Comparison of ENCODE assay signal across 17 cellular contexts in genomic region chr10:1162481-1163203, GRCh38.
A peak's percentile ranks its signal among the peaks of the same experiment; 100 is the strongest.
DNase-seq lines count a peak whose midpoint lies in the region; ATAC-seq, FAIRE-seq and TF ChIP-seq lines count a peak whose summit lies in the region.
"Had no signal": no experiment of that assay in that cellular context is flagged by ENCODE, and none has a peak within 500 bp of the region (broad histone marks: within the 10 kb centered on the region; RNA-seq: fewer than 3 reads in every experiment).

No MANE protein-coding gene starts in this region.

- no peak overlapping the region for H3K4me3 ChIP-seq in A549
- H3K4me3 ChIP-seq in GM23338, result no peak overlapping the region
- no peak overlapping the region for H3K4me3 ChIP-seq in small intestine (ENCODE audit: low read depth in 1 of 2, low read length in 2 of 2)
- H3K4me3 ChIP-seq in PC-3 (ENCODE audit: low read length), result no peak overlapping the region
- H3K4me3 ChIP-seq in CD4-positive, alpha-beta memory T cell (ENCODE audit: low read length in 2 of 2), result no peak overlapping the region
- H3K4me3 ChIP-seq: BLaER1 had no signal

- FAIRE-seq in A549 (lab: Jason Lieb, UNC) (no peak), small intestine (lab: Jason Lieb, UNC) (no peak)

- CTCF ChIA-PET in A549 (lab: Yijun Ruan, JAX), result interaction anchor here (1.2 kb wide), 1 partner anchor 19 kb away, joined by 4 read pairs; no protein-coding TSS in a partner anchor
- CTCF ChIA-PET in PC-3 (lab: Charles Lee), result interaction anchor here (0.6 kb wide), 1 partner anchor 260 kb away, joined by 6 read pairs; no protein-coding TSS in a partner anchor
- CTCF ChIA-PET in CD4-positive, alpha-beta memory T cell (lab: Charles Lee; ENCODE audit: partially characterized antibody), result no interaction called here

- H3K4me2 ChIP-seq in A549 (no peak overlapping the region), GM23338 (no peak overlapping the region), PC-3 (ENCODE audit: low read length) (no peak overlapping the region)
- H3K4me2 ChIP-seq: BLaER1 had no signal

- H3F3A ChIP-seq in GM23338 (replicated peaks; ENCODE audit: low read depth) (no peaks in the 10 kb centered on the region; the same call in 1 of the 2 replicates), PC-3 (ENCODE audit: low read length, unreplicated experiment) (no peaks in the 10 kb centered on the region)

- intact Hi-C loops in PC-3 (cut with micrococcal nuclease), result no loop called here
- intact Hi-C loops in CD4-positive, alpha-beta memory T cell (cut with micrococcal nuclease), result no loop called here

- TF ChIP-seq POLR2A in A549 (IDR thresholded peaks at IDR 0.05; ENCODE audit: low read length), result no peak

- H3K4me1 ChIP-seq in A549, result no peaks in the 10 kb centered on the region
- no peaks in the 10 kb centered on the region for H3K4me1 ChIP-seq in GM23338 (ENCODE audit: insufficient read depth)
- no peaks in the 10 kb centered on the region for H3K4me1 ChIP-seq in small intestine (ENCODE audit: control insufficient read depth in 2 of 2, insufficient read depth in 1 of 2, low read depth in 1 of 2, low read length in 1 of 2)
- no peaks in the 10 kb centered on the region for H3K4me1 ChIP-seq in PC-3 (ENCODE audit: insufficient read depth, low read length)
- no peaks in the 10 kb centered on the region for H3K4me1 ChIP-seq in CD4-positive, alpha-beta memory T cell (ENCODE audit: insufficient read depth, low read length)
- H3K4me1 ChIP-seq: BLaER1 had no signal

- H4K20me1 ChIP-seq in GM23338 (replicated peaks; ENCODE audit: insufficient read depth), result no peaks in the 10 kb centered on the region
- no peaks in the 10 kb centered on the region for H4K20me1 ChIP-seq in PC-3 (ENCODE audit: low read length)
- H4K20me1 ChIP-seq: BLaER1 had no signal

- TF ChIP-seq EP300 in A549 (IDR thresholded peaks at IDR 0.05), result no peak

- DNase-seq in A549 (ENCODE audit: low read depth in 1 of 2, low spot score in 1 of 2) (no peak), GM23338 (ENCODE audit: low spot score) (no peak), left lobe of liver (ENCODE audit: low spot score) (peak; percentile 29), small intestine (peak; percentile 39), NCI-H2107 treated with DMSO at 0.1 percent for 48 hours (lab: John Stamatoyannopoulos, UW; ENCODE audit: unreplicated experiment) (no peak), PC-3 (no peak)
- no peak for DNase-seq in CD4-positive, alpha-beta memory T cell
- DNase-seq: GOT3; HFFc6; KG1; NCI-H1048; NCI-H2107; NCI-H345; NCI-H69; NK-92 treated with Interleukin-12 subunit alpha and Interleukin-12 subunit beta, amount 100 ng/mL, for 24 hours; OCI-M1 had no signal

- no peak for TF ChIP-seq RAD21 in A549 (conservative IDR thresholded peaks at IDR 0.05 in 1 of 2, IDR thresholded peaks at IDR 0.05 in 1 of 2)

- TF ChIP-seq CTCF in A549 (IDR thresholded peaks at IDR 0.05), result no peak
- no peak for TF ChIP-seq CTCF in GM23338 (conservative IDR thresholded peaks at IDR 0.05; ENCODE audit: low read depth in 2 of 2)
- no peak for TF ChIP-seq CTCF in PC-3 (conservative IDR thresholded peaks at IDR 0.05; ENCODE audit: low read depth, low read length)

- H3K79me2 ChIP-seq in GM23338 (replicated peaks; ENCODE audit: insufficient read depth), result no peaks in the 10 kb centered on the region
- H3K79me2 ChIP-seq in PC-3 (ENCODE audit: low read length), result no peaks in the 10 kb centered on the region

- no peaks in the 10 kb centered on the region for H3K9me3 ChIP-seq in A549
- H3K9me3 ChIP-seq in small intestine (ENCODE audit: control insufficient read depth, low read depth), result no peaks in the 10 kb centered on the region
- no peaks in the 10 kb centered on the region for H3K9me3 ChIP-seq in PC-3 (ENCODE audit: low read length)
- no peaks in the 10 kb centered on the region for H3K9me3 ChIP-seq in CD4-positive, alpha-beta memory T cell (ENCODE audit: control insufficient read depth in 1 of 2, low read length in 2 of 2)
- H3K9me3 ChIP-seq: BLaER1 had no signal

- H3K9me2 ChIP-seq in GM23338 (ENCODE audit: insufficient read depth) (peaks cover 5% of the 10 kb centered on the region; the same call in 1 of the 2 replicates), PC-3 (replicated peaks; ENCODE audit: low read length) (no peaks in the 10 kb centered on the region)

- H3K27me3 ChIP-seq in GM23338 (ENCODE audit: insufficient read depth) (no peaks in the 10 kb centered on the region), small intestine (ENCODE audit: control insufficient read depth in 2 of 2, insufficient read depth in 2 of 2, low read length in 2 of 2) (no peaks in the 10 kb centered on the region), PC-3 (ENCODE audit: low read length) (peaks cover 10% of the 10 kb centered on the region; the same call in 1 of the 2 replicates)
- H3K27me3 ChIP-seq in CD4-positive, alpha-beta memory T cell (ENCODE audit: insufficient read depth, low read length), result no peaks in the 10 kb centered on the region
- H3K27me3 ChIP-seq: BLaER1 had no signal

- H3K27ac Mint-ChIP-seq in GM23338, result no peak overlapping the region
- no peak overlapping the region for H3K27ac Mint-ChIP-seq in CD4-positive, alpha-beta memory T cell
- H3K27ac Mint-ChIP-seq: HFFc6 had no signal

- no peaks in the 10 kb centered on the region; the same call in 2 of the 3 replicates for H3K4me1 Mint-ChIP-seq in GM23338
- H3K4me1 Mint-ChIP-seq in CD4-positive, alpha-beta memory T cell, result no peaks in the 10 kb centered on the region

- peak overlapping the region; percentile 10; the same call in 1 of the 2 replicates for H2AFZ ChIP-seq in GM23338
- no peak overlapping the region for H2AFZ ChIP-seq in PC-3 (ENCODE audit: low read length)

- 10% methylated on average over 9 of the region's 13 CpGs for WGBS in A549 (ENCODE audit: missing lambda C conversion rate)
- WGBS in small intestine, 3 donors, result 47 to 67% (median 54%) methylated on average over 13 of the region's 13 CpGs

- H3K9ac ChIP-seq in PC-3 (ENCODE audit: low read length), result no peak overlapping the region
- H3K9ac ChIP-seq: BLaER1 had no signal

- no peaks in the 10 kb centered on the region for H3K9me3 Mint-ChIP-seq in GM23338
- peaks cover 0 to 2% (median 0%) of the 10 kb centered on the region in 8 donors for H3K9me3 Mint-ChIP-seq in CD4-positive, alpha-beta memory T cell
- H3K9me3 Mint-ChIP-seq: HFFc6 had no signal

- BruUV-seq in PC-3 (replicated peaks; lab: Mats Ljungman, UMichigan), result no TSS peak

- no peaks in the 10 kb centered on the region for H3K36me3 Mint-ChIP-seq in GM23338 (ENCODE audit: low read depth)
- H3K36me3 Mint-ChIP-seq in CD4-positive, alpha-beta memory T cell, result no peaks in the 10 kb centered on the region

- ATAC-seq in A549 (peak; percentile 24 to 27; a peak in 2 of 6 replicates), GM23338 (no peak), left lobe of liver (no peak), PC-3 (no peak)

- no peak overlapping the region for H3K27ac ChIP-seq in A549
- no peak overlapping the region for H3K27ac ChIP-seq in GM23338 (ENCODE audit: low read depth)
- no peak overlapping the region for H3K27ac ChIP-seq in small intestine (ENCODE audit: low read depth in 1 of 2, low read length in 1 of 2)
- H3K27ac ChIP-seq in PC-3 (ENCODE audit: low read length), result no peak overlapping the region
- no peak overlapping the region for H3K27ac ChIP-seq in CD4-positive, alpha-beta memory T cell (ENCODE audit: low read depth, low read length)
- H3K27ac ChIP-seq: BLaER1 had no signal

- H3K36me3 ChIP-seq in GM23338 (ENCODE audit: insufficient read depth), result no peaks in the 10 kb centered on the region
- no peaks in the 10 kb centered on the region for H3K36me3 ChIP-seq in small intestine (ENCODE audit: control insufficient read depth in 2 of 2, insufficient read depth in 2 of 2, low read length in 2 of 2)
- no peaks in the 10 kb centered on the region for H3K36me3 ChIP-seq in PC-3 (ENCODE audit: low read depth, low read length)
- H3K36me3 ChIP-seq in CD4-positive, alpha-beta memory T cell (ENCODE audit: insufficient read depth, low read length), result no peaks in the 10 kb centered on the region
- H3K36me3 ChIP-seq: BLaER1 had no signal

- POLR2A ChIA-PET in A549 (lab: Yijun Ruan, JAX) (no interaction called here), PC-3 (lab: Charles Lee; ENCODE audit: unreplicated experiment) (no interaction called here)
- POLR2A ChIA-PET in CD4-positive, alpha-beta memory T cell (lab: Charles Lee; ENCODE audit: partially characterized antibody), result no interaction called here

- peaks cover 10% of the 10 kb centered on the region for H3K27me3 Mint-ChIP-seq in GM23338 (ENCODE audit: insufficient read depth, low read depth, poor library complexity)
- peaks cover 2 to 10% of the 10 kb centered on the region in 2 donors for H3K27me3 Mint-ChIP-seq in CD4-positive, alpha-beta memory T cell

- H3K4me3 Mint-ChIP-seq in GM23338, result no peak overlapping the region
- no peak overlapping the region for H3K4me3 Mint-ChIP-seq in CD4-positive, alpha-beta memory T cell
- H3K4me3 Mint-ChIP-seq: HFFc6 had no signal

TF ChIP-seq in A549, 52 proteins besides CTCF, POLR2A, EP300 and RAD21:
- TF ChIP-seq E2F6 (IDR thresholded peaks at IDR 0.05; ENCODE audit: borderline replicate concordance, low read depth) (no peak), HEYL (CRISPR knock-in tag; IDR thresholded peaks at IDR 0.05) (no peak), JUN (IDR thresholded peaks at IDR 0.05) (no peak), NFE2L2 (conservative IDR thresholded peaks at IDR 0.05; ENCODE audit: low read length) (no peak), CHD2 (IDR thresholded peaks at IDR 0.05; ENCODE audit: low read length, partially characterized antibody) (no peak)

TF ChIP-seq in GM23338, 12 proteins besides CTCF, POLR2A, EP300 and RAD21 (continues in another document):
- no peak for TF ChIP-seq POLR2AphosphoS5 (IDR thresholded peaks at IDR 0.05; ENCODE audit: low read depth)
- TF ChIP-seq JUNB (IDR thresholded peaks at IDR 0.05; ENCODE audit: unreplicated experiment), result no peak

Comparison
In these comparisons a context has a peak if more than half of its experiments do, and no peak if none do; other contexts are left out.
1. ATAC-seq: peak in A549 (2 of 2); none in GM23338 (single experiment), left lobe of liver (single experiment) and PC-3 (single experiment).
2. DNase-seq: peak in left lobe of liver (single experiment) and small intestine (single experiment); none in A549 (0 of 2), GM23338 (single experiment), NCI-H2107 treated with DMSO at 0.1 percent for 48 hours (single experiment), PC-3 (single experiment) and CD4-positive, alpha-beta memory T cell (0 of 5).